ENCODE assay signal across 8 cellular contexts in the genomic region with DNA sequence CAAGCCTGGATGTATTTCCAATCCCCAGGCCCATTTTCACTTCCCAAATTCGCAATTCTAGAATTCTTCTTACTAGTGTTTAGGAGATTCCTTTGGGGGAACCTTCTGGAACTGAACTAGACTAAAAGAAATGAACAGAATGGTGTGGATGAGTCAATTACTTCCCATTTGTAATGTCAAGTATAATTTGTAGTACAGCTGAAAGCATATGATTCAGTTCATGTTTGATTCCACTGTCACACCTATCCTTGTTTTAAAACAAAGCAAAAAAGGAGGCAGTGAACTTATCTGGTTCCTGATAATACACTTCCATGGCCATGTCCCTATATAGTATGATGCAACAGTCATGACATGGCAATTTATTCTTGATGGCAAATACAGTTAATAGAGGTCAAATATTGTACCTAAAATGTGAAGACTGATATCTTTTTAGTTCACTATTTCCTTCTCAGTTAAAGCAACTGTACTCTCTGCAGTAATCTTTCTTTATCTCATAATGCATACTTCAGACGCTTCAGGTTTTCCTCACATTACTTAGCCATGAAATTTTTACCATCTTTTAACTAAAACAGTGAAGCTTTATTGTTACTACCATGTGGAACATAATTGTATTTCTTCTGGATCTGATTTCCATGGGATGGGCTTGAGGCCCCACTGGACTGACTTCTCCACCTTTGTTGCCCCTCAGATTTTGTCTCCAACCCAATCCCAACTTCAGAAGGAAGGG. TPM values are rescaled to one million over a fixed set of nuclear protein-coding genes. Genes with fewer than 3 reads are reported as not detected.
DNase-seq lines count a peak whose midpoint lies in the region; ATAC-seq and TF ChIP-seq lines count a peak whose summit lies in the region.

No MANE protein-coding gene starts in this region.

- peak overlapping the region; percentile 64 for H3K27ac ChIP-seq in CD8-positive, alpha-beta memory T cell (ENCODE audit: low read depth, low read length)
- no peak overlapping the region for H3K27ac ChIP-seq in endodermal cell (ENCODE audit: low read depth, low read length)
- H3K27ac ChIP-seq in osteoblast (ENCODE audit: low read depth, low read length) = no peak overlapping the region

- H3K9me3 Mint-ChIP-seq in CD8-positive, alpha-beta memory T cell = no peaks in the 10 kb centered on the region
- H3K9me3 Mint-ChIP-seq in endodermal cell = no peaks in the 10 kb centered on the region

- peak overlapping the region; percentile 35 for H3K9ac ChIP-seq in endodermal cell (ENCODE audit: extremely low read depth, low read length, poor library complexity, severe bottlenecking)

- no peak overlapping the region for H2AFZ ChIP-seq in osteoblast (ENCODE audit: low read length)

- H4K20me1 ChIP-seq in osteoblast (ENCODE audit: insufficient read depth, low read length) = no peaks in the 10 kb centered on the region

- H3K27ac Mint-ChIP-seq in CD8-positive, alpha-beta memory T cell = peak overlapping the region in 6 of 8 donors; percentile 51 to 96 (median 83)
- peak overlapping the region; percentile 62 for H3K27ac Mint-ChIP-seq in endodermal cell

- peaks cover 19 to 35% (median 25%) of the 10 kb centered on the region in 3 donors for H3K4me1 Mint-ChIP-seq in CD8-positive, alpha-beta memory T cell
- peaks cover 44% of the 10 kb centered on the region for H3K4me1 Mint-ChIP-seq in endodermal cell

- no peak for TF ChIP-seq CTCF in endodermal cell (conservative IDR thresholded peaks at IDR 0.05)
- TF ChIP-seq CTCF in osteoblast (IDR thresholded peaks at IDR 0.05; ENCODE audit: extremely low read depth, low read depth, low read length) = no peak

- H3K4me2 ChIP-seq in osteoblast (ENCODE audit: insufficient read depth, low read length) = peak overlapping the region; percentile 91

- CTCF ChIA-PET in CD8-positive, alpha-beta memory T cell (lab: Charles Lee) = interaction anchor here (0.7 to 6.6 kb wide), 4 partner anchors 8 to 77 kb away, joined by 3 to 89 read pairs (median 5); partner anchors contain the start of gene PIKFYVE

- 90% methylated on average over 2 of the region's 2 CpGs; no CpG with 5 or more reads in 1 of the 2 experiments for WGBS in endodermal cell (ENCODE audit: insufficient coverage in 1 of 2, insufficient read length in 1 of 2), 2 experiments

- no peak for DNase-seq in CD8-positive, alpha-beta memory T cell
- DNase-seq in NCI-H460 (ENCODE audit: extremely low read depth, low read depth) (peak; percentile 62), endodermal cell (no peak), osteoblast (ENCODE audit: insufficient read length, low spot score, missing footprints) (no peak), kidney tubule cell (ENCODE audit: low spot score) (no peak), DMS 273 (lab: John Stamatoyannopoulos, UW; ENCODE audit: unreplicated experiment) (no peak), NCI-H510A treated with DMSO at 0.1 percent for 48 hours (lab: John Stamatoyannopoulos, UW) (no peak)

- H3K27me3 ChIP-seq in CD8-positive, alpha-beta memory T cell (ENCODE audit: insufficient read depth, low read length, poor library complexity, severe bottlenecking) = no peaks in the 10 kb centered on the region
- H3K27me3 ChIP-seq in endodermal cell (ENCODE audit: control insufficient read depth, insufficient read depth, low read length, poor library complexity, severe bottlenecking) (no peaks in the 10 kb centered on the region), osteoblast (ENCODE audit: insufficient read depth, low read length) (no peaks in the 10 kb centered on the region)

- peak overlapping the region; percentile 38 to 100 (median 99) for H3K4me3 Mint-ChIP-seq in CD8-positive, alpha-beta memory T cell
- peak overlapping the region; percentile 99 for H3K4me3 Mint-ChIP-seq in endodermal cell

- H3K79me2 ChIP-seq in osteoblast (ENCODE audit: insufficient read depth, low read length) = no peaks in the 10 kb centered on the region

- peak overlapping the region; percentile 88 for H3K4me3 ChIP-seq in CD8-positive, alpha-beta memory T cell (ENCODE audit: low read length)
- H3K4me3 ChIP-seq in endodermal cell (ENCODE audit: low read length) = peak overlapping the region; percentile 100
- no peak overlapping the region for H3K4me3 ChIP-seq in osteoblast (ENCODE audit: insufficient read depth, low read length)

- peaks cover 9% of the 10 kb centered on the region for H3K36me3 ChIP-seq in CD8-positive, alpha-beta memory T cell (ENCODE audit: insufficient read depth, low read length)
- H3K36me3 ChIP-seq in endodermal cell (ENCODE audit: control insufficient read depth, insufficient read depth, low read length) (peaks cover 58% of the 10 kb centered on the region), osteoblast (ENCODE audit: insufficient read depth, low read length) (no peaks in the 10 kb centered on the region)

- H3K27me3 Mint-ChIP-seq in CD8-positive, alpha-beta memory T cell = no peaks in the 10 kb centered on the region
- no peaks in the 10 kb centered on the region for H3K27me3 Mint-ChIP-seq in endodermal cell (ENCODE audit: insufficient read depth)

- H3K4me1 ChIP-seq in CD8-positive, alpha-beta memory T cell (ENCODE audit: insufficient read depth, low read length) = peaks cover 12% of the 10 kb centered on the region
- no peaks in the 10 kb centered on the region for H3K4me1 ChIP-seq in endodermal cell (ENCODE audit: control insufficient read depth, insufficient read depth, low read length)
- H3K4me1 ChIP-seq in osteoblast (ENCODE audit: insufficient read depth, low read length) = peaks cover 26% of the 10 kb centered on the region

- POLR2A ChIA-PET in CD8-positive, alpha-beta memory T cell (lab: Charles Lee) = interaction anchor here (0.6 to 2.9 kb wide), 2 partner anchors 13 to 78 kb away, joined by 3 to 26 read pairs; partner anchors contain the start of gene PIKFYVE

- H3K36me3 Mint-ChIP-seq in CD8-positive, alpha-beta memory T cell = peaks cover 0 to 60% (median 12%) of the 10 kb centered on the region in 3 donors
- H3K36me3 Mint-ChIP-seq in endodermal cell (ENCODE audit: low read depth) = peaks cover 53% of the 10 kb centered on the region

- ATAC-seq in GM21367 (IDR thresholded peaks at IDR 0.05; ENCODE audit: unreplicated experiment) = no peak

- H3K9me3 ChIP-seq in CD8-positive, alpha-beta memory T cell (ENCODE audit: low read length) = no peaks in the 10 kb centered on the region
- H3K9me3 ChIP-seq in endodermal cell (ENCODE audit: control insufficient read depth, low read length) (no peaks in the 10 kb centered on the region), osteoblast (ENCODE audit: low read depth, low read length) (no peaks in the 10 kb centered on the region)

RNA-seq across cellular contexts. Expression of gene IDH1, which starts 1.9 kb away (rescaled TPM):
- 10 to 100 TPM; 18.9 to 21.5 TPM for total RNA-seq in CD8-positive, alpha-beta memory T cell
- polyA plus RNA-seq in CD8-positive, alpha-beta memory T cell = 5.8 TPM
- total RNA-seq in NCI-H460 (2014; rRNA removed; shearing (Covaris generic)) = 867 and 937 TPM in 2 replicates
- 412 and 561 TPM in 2 replicates for polyA plus RNA-seq in NCI-H460 (2014; cell fraction: nucleus; rRNA removed)
- total RNA-seq in endodermal cell (100 to 1,000 TPM; 305 to 431 TPM), osteoblast (181 and 226 TPM in 2 replicates)
- 228 TPM for polyA plus RNA-seq in endodermal cell (2013, experiment 1 of 2)
- polyA plus RNA-seq in endodermal cell (2013, experiment 2 of 2) = 244 TPM

RNA-seq across cellular contexts. Expression of gene PIKFYVE, which starts 13.1 kb away (rescaled TPM):
- total RNA-seq in CD8-positive, alpha-beta memory T cell = 10 to 100 TPM; 14.1 to 14.8 TPM
- 7.0 TPM for polyA plus RNA-seq in CD8-positive, alpha-beta memory T cell
- total RNA-seq in NCI-H460 (2014; rRNA removed; shearing (Covaris generic)) = 34.3 and 38.4 TPM in 2 replicates
- polyA plus RNA-seq in NCI-H460 (2014; cell fraction: nucleus; rRNA removed) = 13.6 and 21.9 TPM in 2 replicates
- 10 to 100 TPM; 34.9 to 41.2 TPM for total RNA-seq in endodermal cell
- 19.7 TPM for polyA plus RNA-seq in endodermal cell (2013, experiment 1 of 2)
- polyA plus RNA-seq in endodermal cell (2013, experiment 2 of 2) = 22.8 TPM
- 52.7 and 57.9 TPM in 2 replicates for total RNA-seq in osteoblast
